Comparison of ENCODE assay signal across 1 cellular context in genomic region chr4:73603307-73603710, GRCh38.
TF ChIP-seq lines count a peak whose summit lies in the region.

No MANE protein-coding gene starts in this region.

TF ChIP-seq in GM12878, 131 proteins besides CTCF, POLR2A, EP300 and RAD21 (continued from another document and continues in another):
- TF ChIP-seq RELB (IDR thresholded peaks at IDR 0.05; ENCODE audit: low read depth) (peak; percentile 88), IKZF1 (conservative IDR thresholded peaks at IDR 0.05) (peak; percentile 82), MTA3 (IDR thresholded peaks at IDR 0.05; ENCODE audit: borderline replicate concordance, low read length) (no peak), CUX1 (IDR thresholded peaks at IDR 0.05; ENCODE audit: insufficient replicate concordance, low read depth, low read length) (no peak), SMARCA5 (IDR thresholded peaks at IDR 0.05) (no peak), CREB1 (IDR thresholded peaks at IDR 0.05; ENCODE audit: low read depth) (0 out of 2 replicates have a peak, but pooled peaks have one; percentile 24), IKZF2 (IDR thresholded peaks at IDR 0.05) (peak; percentile 80 to 88), BHLHE40 (IDR thresholded peaks at IDR 0.05; ENCODE audit: borderline replicate concordance in 1 of 2, low read depth in 2 of 2, low read length in 1 of 2) (peak in 1 of 2 experiments; percentile 52; a peak in 1 of 4 replicates), BMI1 (IDR thresholded peaks at IDR 0.05; ENCODE audit: borderline replicate concordance) (peak; percentile 45; the same call in 1 of the 2 replicates), E2F4 (IDR thresholded peaks at IDR 0.05; ENCODE audit: low read depth, low read length) (0 out of 2 replicates have a peak, but pooled peaks have one; percentile 25), ZBTB4 (CRISPR knock-in tag; IDR thresholded peaks at IDR 0.05) (no peak), BACH1 (IDR thresholded peaks at IDR 0.05; ENCODE audit: borderline replicate concordance) (no peak), RB1 (IDR thresholded peaks at IDR 0.05; ENCODE audit: borderline replicate concordance) (no peak), SRF (IDR thresholded peaks at IDR 0.05; ENCODE audit: low read depth in 2 of 2, low read length in 2 of 2) (no peak), CREM (IDR thresholded peaks at IDR 0.05; ENCODE audit: low read depth) (0 out of 2 replicates have a peak, but pooled peaks have one; percentile 29), GATAD2B (conservative IDR thresholded peaks at IDR 0.05; ENCODE audit: low read depth) (no peak), STAT3 (IDR thresholded peaks at IDR 0.05; ENCODE audit: low read depth, low read length) (0 out of 2 replicates have a peak, but pooled peaks have one; percentile 64), PML (IDR thresholded peaks at IDR 0.05; ENCODE audit: low read length) (no peak), ZBTB40 (IDR thresholded peaks at IDR 0.05; ENCODE audit: borderline replicate concordance) (no peak), NBN (IDR thresholded peaks at IDR 0.05) (no peak), JUNB (IDR thresholded peaks at IDR 0.05) (peak; percentile 48; the same call in 1 of the 2 replicates), YY1 (IDR thresholded peaks at IDR 0.05; ENCODE audit: low read depth, low read length) (no peak), PBX3 (IDR thresholded peaks at IDR 0.05; ENCODE audit: insufficient replicate concordance, low read depth, low read length) (peak; percentile 34), HDAC2 (IDR thresholded peaks at IDR 0.05) (no peak), PKNOX1 (IDR thresholded peaks at IDR 0.05) (0 out of 2 replicates have a peak, but pooled peaks have one; percentile 9), ATF2 (IDR thresholded peaks at IDR 0.05; ENCODE audit: low read length) (peak; percentile 37; the same call in 1 of the 2 replicates), RAD51 (IDR thresholded peaks at IDR 0.05) (no peak), ZBTB11 (CRISPR knock-in tag; IDR thresholded peaks at IDR 0.05) (no peak), ATF7 (IDR thresholded peaks at IDR 0.05; ENCODE audit: low read depth) (peak; percentile 60; the same call in 1 of the 2 replicates), ZSCAN29 (IDR thresholded peaks at IDR 0.05) (no peak), MAX (IDR thresholded peaks at IDR 0.05; ENCODE audit: low read depth, low read length) (no peak), ESRRA (IDR thresholded peaks at IDR 0.05; ENCODE audit: low read length) (no peak), NFYA (IDR thresholded peaks at IDR 0.05; ENCODE audit: borderline replicate concordance, low read depth, low read length) (no peak)
